ENCODE assay signal across 25 cellular contexts in genomic region chrX:149987613-149988012, GRCh38. TPM values are rescaled to one million over a fixed set of nuclear protein-coding genes. Genes with fewer than 3 reads are reported as not detected.
A peak's percentile ranks its signal among the peaks of the same experiment; 100 is the strongest.
DNase-seq lines count a peak whose midpoint lies in the region; ATAC-seq, FAIRE-seq and TF ChIP-seq lines count a peak whose summit lies in the region.
"Had no signal": no experiment of that assay in that cellular context is flagged by ENCODE, and none has a peak within 500 bp of the region (broad histone marks: within the 10 kb centered on the region; RNA-seq: fewer than 3 reads in every experiment).

No MANE protein-coding gene starts in this region.

- intact Hi-C loops in pancreas (cut with DNase I), result no loop called here

- TF ChIP-seq CTCF in pancreas (IDR thresholded peaks at IDR 0.05) (no peak), upper lobe of left lung (IDR thresholded peaks at IDR 0.05) (no peak)

- no peak for TF ChIP-seq POLR2A in upper lobe of left lung (IDR thresholded peaks at IDR 0.05)

- FAIRE-seq in pancreas (lab: Jason Lieb, UNC), result peak; percentile 41
- FAIRE-seq: bronchial epithelial cell, frontal cortex had no signal

- H3K4me3 ChIP-seq in pancreas (no peak overlapping the region), upper lobe of left lung (no peak overlapping the region)
- H3K4me3 ChIP-seq: SJSA1, uterus had no signal

- ATAC-seq in GM18907 (IDR thresholded peaks at IDR 0.05; ENCODE audit: unreplicated experiment), result peak; percentile 83
- peak; percentile 73 for ATAC-seq in GM21786 (IDR thresholded peaks at IDR 0.05; ENCODE audit: unreplicated experiment)
- ATAC-seq in HG03159 (IDR thresholded peaks at IDR 0.05; ENCODE audit: unreplicated experiment), result peak; percentile 81
- no peak for ATAC-seq in pancreas
- no peak for ATAC-seq in upper lobe of left lung (ENCODE audit: low FRiP score in 2 of 2)
- ATAC-seq in GM19035 (IDR thresholded peaks at IDR 0.05; ENCODE audit: unreplicated experiment), result no peak
- ATAC-seq: activated CD8-positive, alpha-beta T cell treated with anti-CD3 and anti-CD28 coated beads for 36 hours; activated T-cell treated with anti-CD3 and anti-CD28 coated beads, Interleukin-2, amount 50 U/mL, for 72 hours; CD8-positive, alpha-beta T cell; natural killer cell treated with Interleukin-12 subunit alpha and Interleukin-12 subunit beta and Interleukin-15 and Interleukin-18, amount 100 ng/mL, for 72 hours; T-helper 17 cell had no signal

- no peaks in the 10 kb centered on the region for H3K36me3 ChIP-seq in pancreas
- no peaks in the 10 kb centered on the region for H3K36me3 ChIP-seq in upper lobe of left lung
- H3K36me3 ChIP-seq: SJSA1, uterus had no signal

- H3K9me3 ChIP-seq in pancreas (no peaks in the 10 kb centered on the region), upper lobe of left lung (no peaks in the 10 kb centered on the region)
- H3K9me3 ChIP-seq: SJSA1, uterus had no signal

- DNase-seq in pancreas, result no peak
- DNase-seq in activated CD4-positive, alpha-beta T cell treated with anti-CD3 and anti-CD28 coated beads, Interleukin-2, amount 50 U/mL, for 48 hours, result no peak
- no peak for DNase-seq in upper lobe of left lung
- no peak for DNase-seq in NCI-H345 (lab: John Stamatoyannopoulos, UW)
- DNase-seq: activated CD8-positive, alpha-beta T cell treated with anti-CD3 and anti-CD28 coated beads for 36 hours; activated naive CD8-positive, alpha-beta T cell treated with anti-CD3 and anti-CD28 coated beads for 36 hours; activated T-cell treated with anti-CD3 and anti-CD28 coated beads, Interleukin-2, amount 50 U/mL, for 72 hours; CD8-positive, alpha-beta T cell; erythroblast; mesenchymal stem cell; NCI-H1436; NCI-H774; stimulated activated CD4-positive, alpha-beta T cell treated with anti-CD3 and anti-CD28 coated beads, Interleukin-4, amount 100 ng/mL, for 1 hour; T-helper 17 cell; uterus had no signal

- no peak for TF ChIP-seq EP300 in upper lobe of left lung (IDR thresholded peaks at IDR 0.05)

- H3K27ac ChIP-seq in pancreas (no peak overlapping the region), upper lobe of left lung (no peak overlapping the region)
- H3K27ac ChIP-seq: SJSA1, uterus, VCaP had no signal

- no peaks in the 10 kb centered on the region for H3K4me1 ChIP-seq in pancreas
- no peaks in the 10 kb centered on the region for H3K4me1 ChIP-seq in upper lobe of left lung
- H3K4me1 ChIP-seq: SJSA1, uterus had no signal

- no peaks in the 10 kb centered on the region for H3K27me3 ChIP-seq in pancreas
- no peaks in the 10 kb centered on the region for H3K27me3 ChIP-seq in upper lobe of left lung
- H3K27me3 ChIP-seq: SJSA1, uterus had no signal

RNA-seq across cellular contexts. Expression of gene EOLA2, which starts 49.3 kb away (rescaled TPM):
- total RNA-seq in pancreas, result 10 to 100 TPM; 13.4 to 21.5 (median 17.6) TPM
- 10 to 100 TPM; 29.5 to 54.0 TPM for polyA plus RNA-seq in pancreas
- total RNA-seq in upper lobe of left lung, result 10 to 100 TPM; 24.5 to 56.6 (median 33.4) TPM

RNA-seq across cellular contexts. Expression of gene HSFX4, which starts 58.2 kb away (rescaled TPM):
- not detected for total RNA-seq in pancreas
- polyA plus RNA-seq in pancreas, result under 1 TPM in 1 of 2 donors, not detected in 1; 0.09 TPM
- total RNA-seq in upper lobe of left lung, result not detected
- total RNA-seq: activated CD8-positive, alpha-beta T cell treated with anti-CD3 and anti-CD28 coated beads for 36 hours; activated naive CD8-positive, alpha-beta T cell treated with anti-CD3 and anti-CD28 coated beads for 36 hours; activated T-cell treated with anti-CD3 and anti-CD28 coated beads, Interleukin-2, amount 50 U/mL, for 72 hours; bronchial epithelial cell; CD8-positive, alpha-beta T cell; Daoy; frontal cortex; natural killer cell treated with Interleukin-12 subunit alpha and Interleukin-12 subunit beta and Interleukin-15 and Interleukin-18, amount 100 ng/mL, for 72 hours; SJSA1; T-helper 17 cell; uterus had no signal

Comparison
In these comparisons a context has a peak if more than half of its experiments do, and no peak if none do; other contexts are left out.
1. ATAC-seq: peak in GM18907 (single experiment), GM21786 (single experiment) and HG03159 (single experiment); none in pancreas (0 of 4), upper lobe of left lung (0 of 2) and GM19035 (single experiment).